Comparison of ENCODE assay signal across 10 cellular contexts in genomic region chr4:98566491-98567008, GRCh38.
DNase-seq lines count a peak whose midpoint lies in the region; ATAC-seq and TF ChIP-seq lines count a peak whose summit lies in the region.
"Had no signal": no experiment of that assay in that cellular context is flagged by ENCODE, and none has a peak within 500 bp of the region (broad histone marks: within the 10 kb centered on the region; RNA-seq: fewer than 3 reads in every experiment).

No MANE protein-coding gene starts in this region.

- H3K4me3 ChIP-seq in fibroblast of villous mesenchyme (ENCODE audit: low read depth, low read length) (no peak overlapping the region), parathyroid adenoma (ENCODE audit: low read depth, low read length) (no peak overlapping the region), BE2C (ENCODE audit: low read depth, low read length) (no peak overlapping the region)
- H3K4me3 ChIP-seq: prostate gland had no signal

- no peak for ATAC-seq in HG02571 (IDR thresholded peaks at IDR 0.05; ENCODE audit: unreplicated experiment)
- ATAC-seq: activated CD4-positive, CD25-positive, alpha-beta regulatory T cell treated with anti-CD3 and anti-CD28 coated beads, Interleukin-2, amount 50 U/mL, for 24 hours had no signal

- H3K36me3 ChIP-seq in parathyroid adenoma (ENCODE audit: control insufficient read depth, insufficient read depth, low read length) (no peaks in the 10 kb centered on the region), BE2C (no peaks in the 10 kb centered on the region)
- H3K36me3 ChIP-seq: prostate gland had no signal

- no peak overlapping the region for H3K4me2 ChIP-seq in parathyroid adenoma (ENCODE audit: low read length)

- no peaks in the 10 kb centered on the region for H3K9me3 ChIP-seq in parathyroid adenoma (ENCODE audit: control insufficient read depth, low read length)
- H3K9me3 ChIP-seq in BE2C: no peaks in the 10 kb centered on the region
- H3K9me3 ChIP-seq: prostate gland had no signal

- TF ChIP-seq CTCF in fibroblast of villous mesenchyme (IDR thresholded peaks at IDR 0.05; ENCODE audit: insufficient read depth, low read depth, low read length) (no peak), parathyroid adenoma (IDR thresholded peaks at IDR 0.05) (no peak), BE2C (IDR thresholded peaks at IDR 0.05; ENCODE audit: low read depth, low read length) (no peak)

- H3K79me2 ChIP-seq in parathyroid adenoma: no peaks in the 10 kb centered on the region

- H3K27me3 ChIP-seq in parathyroid adenoma (ENCODE audit: control insufficient read depth, insufficient read depth, low read length): no peaks in the 10 kb centered on the region
- no peaks in the 10 kb centered on the region for H3K27me3 ChIP-seq in BE2C

- H2AFZ ChIP-seq in parathyroid adenoma: peak overlapping the region; percentile 15

- DNase-seq in ELF-1 (ENCODE audit: low read depth, low spot score) (peak; percentile 62), NCI-H345 (lab: John Stamatoyannopoulos, UW) (peak; percentile 85), fibroblast of villous mesenchyme (ENCODE audit: low read depth) (peak; percentile 45), NCI-H1436 treated with DMSO at 0.1 percent for 48 hours (lab: John Stamatoyannopoulos, UW) (no peak), BE2C (no peak), NCI-H2081 (lab: John Stamatoyannopoulos, UW) (no peak)

- H3K27ac ChIP-seq in parathyroid adenoma: no peak overlapping the region
- H3K27ac ChIP-seq: prostate gland had no signal

- H3K4me1 ChIP-seq in parathyroid adenoma (peaks cover 5% of the 10 kb centered on the region), BE2C (no peaks in the 10 kb centered on the region)
- H3K4me1 ChIP-seq: prostate gland had no signal

- H3K9ac ChIP-seq in parathyroid adenoma: no peak overlapping the region

Comparison
In these comparisons a context has a peak if more than half of its experiments do, and no peak if none do; other contexts are left out.
1. DNase-seq: peak in ELF-1 (single experiment), NCI-H345 (single experiment) and fibroblast of villous mesenchyme (single experiment); none in NCI-H1436 treated with DMSO at 0.1 percent for 48 hours (single experiment), BE2C (single experiment) and NCI-H2081 (0 of 2).